20 cellular contexts compared by ENCODE assay signal in the genomic region with DNA sequence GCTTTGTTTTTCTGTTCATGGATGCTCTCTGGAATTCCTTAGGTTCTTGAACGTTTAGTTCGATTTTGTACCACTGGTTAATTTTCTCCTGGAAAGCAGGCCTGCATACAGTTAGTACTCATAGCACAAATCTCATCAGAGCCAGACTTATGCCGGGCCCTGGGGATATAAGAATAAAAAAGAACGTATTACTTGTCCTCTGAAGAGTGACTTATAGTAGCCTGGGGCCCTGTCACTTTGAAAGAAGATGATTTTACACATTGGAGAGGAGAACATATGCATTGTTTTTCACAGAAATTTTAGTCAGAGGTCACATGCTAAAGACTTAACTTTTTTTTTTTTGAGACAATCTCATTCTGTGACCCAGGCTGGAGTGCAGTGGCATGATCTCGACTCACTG. TPM values are rescaled to one million over a fixed set of nuclear protein-coding genes. Genes with fewer than 3 reads are reported as not detected.
DNase-seq lines count a peak whose midpoint lies in the region; FAIRE-seq and TF ChIP-seq lines count a peak whose summit lies in the region.
"Had no signal": no experiment of that assay in that cellular context is flagged by ENCODE, and none has a peak within 500 bp of the region (broad histone marks: within the 10 kb centered on the region; RNA-seq: fewer than 3 reads in every experiment).

No MANE protein-coding gene starts in this region.

- H3K27ac ChIP-seq in astrocyte (ENCODE audit: low read depth, low read length), result no peak overlapping the region
- peak overlapping the region; percentile 16 for H3K27ac ChIP-seq in keratinocyte (ENCODE audit: control insufficient read depth, insufficient read depth, low read length)
- no peak overlapping the region for H3K27ac ChIP-seq in trophoblast cell (ENCODE audit: low read depth, low read length)
- H3K27ac ChIP-seq in dorsolateral prefrontal cortex, result peak overlapping the region in 1 of 59 donors; percentile 7
- H3K27ac ChIP-seq: BLaER1, HL-60 had no signal

- H3K9me3 ChIP-seq in astrocyte (ENCODE audit: insufficient read depth, low read depth, low read length), result no peaks in the 10 kb centered on the region
- no peaks in the 10 kb centered on the region for H3K9me3 ChIP-seq in keratinocyte (ENCODE audit: control insufficient read depth, low read depth, low read length)
- no peaks in the 10 kb centered on the region for H3K9me3 ChIP-seq in trophoblast cell (ENCODE audit: insufficient read depth, low read depth, low read length)
- H3K9me3 ChIP-seq: BLaER1 had no signal

- no peak overlapping the region for H4K8ac ChIP-seq in trophoblast cell (ENCODE audit: low read depth, low read length)

- no peak overlapping the region for H3K4me3 Mint-ChIP-seq in astrocyte (ENCODE audit: unreplicated experiment)
- H3K4me3 Mint-ChIP-seq in progenitor cell of endocrine pancreas (ENCODE audit: low read depth), result no peak overlapping the region
- H3K4me3 Mint-ChIP-seq: CD14-positive monocyte; CD4-positive, alpha-beta memory T cell had no signal

- DNase-seq in H54 (ENCODE audit: insufficient read length, low spot score), result no peak
- DNase-seq in astrocyte (ENCODE audit: low read depth), result no peak
- no peak for DNase-seq in keratinocyte (ENCODE audit: low read depth, low spot score)
- DNase-seq in trophoblast cell, result peak; percentile 36 to 57
- DNase-seq in progenitor cell of endocrine pancreas (ENCODE audit: low spot score, unreplicated experiment), result no peak
- no peak for DNase-seq in NCI-H2227 treated with DMSO at 0.1 percent for 48 hours (lab: John Stamatoyannopoulos, UW)
- DNase-seq in dorsolateral prefrontal cortex, result no peak
- DNase-seq in NCI-H2081 treated with DMSO at 0.1 percent for 48 hours (lab: John Stamatoyannopoulos, UW), result no peak
- DNase-seq: 8988T; Calu3; CD4-positive, alpha-beta memory T cell; DMS 273 treated with DMSO at 0.1 percent for 48 hours; DND-41; EL; HCEC 1CT had no signal

- no peak overlapping the region for H3K4ac ChIP-seq in trophoblast cell (ENCODE audit: low read depth, low read length)

- H4K20me1 ChIP-seq in astrocyte (ENCODE audit: insufficient read depth, low read length) (no peaks in the 10 kb centered on the region), keratinocyte (ENCODE audit: control insufficient read depth, extremely low read depth, insufficient read depth, low read length) (no peaks in the 10 kb centered on the region)
- H4K20me1 ChIP-seq: BLaER1 had no signal

- no peak overlapping the region for H3K14ac ChIP-seq in trophoblast cell (ENCODE audit: low read length)

- no peak overlapping the region for H2AK5ac ChIP-seq in trophoblast cell (ENCODE audit: low read length)

- peak overlapping the region; percentile 64 for H3K27ac Mint-ChIP-seq in astrocyte (ENCODE audit: unreplicated experiment)
- no peak overlapping the region for H3K27ac Mint-ChIP-seq in progenitor cell of endocrine pancreas
- H3K27ac Mint-ChIP-seq: CD14-positive monocyte; CD4-positive, alpha-beta memory T cell had no signal

- H3K4me1 ChIP-seq in astrocyte (ENCODE audit: insufficient read depth, low read length) (peaks cover 19% of the 10 kb centered on the region), keratinocyte (ENCODE audit: control insufficient read depth, extremely low read depth, insufficient read depth, low read length) (peaks cover 45% of the 10 kb centered on the region), trophoblast cell (ENCODE audit: control insufficient read depth in 1 of 2, insufficient read depth in 2 of 2, low read length in 2 of 2) (peaks cover 4 to 17% of the 10 kb centered on the region in 2 experiments)
- H3K4me1 ChIP-seq: BLaER1 had no signal

- intact Hi-C loops in dorsolateral prefrontal cortex (cut with DNase I), result no loop called here

- no peak overlapping the region for H3K4me2 ChIP-seq in astrocyte (ENCODE audit: low read length)
- peak overlapping the region; percentile 18 for H3K4me2 ChIP-seq in keratinocyte (ENCODE audit: control insufficient read depth, extremely low read depth, insufficient read depth, low read depth, low read length)
- H3K4me2 ChIP-seq in trophoblast cell (ENCODE audit: low read length), result no peak overlapping the region
- H3K4me2 ChIP-seq: BLaER1 had no signal

- H3K9ac ChIP-seq in astrocyte (ENCODE audit: low read length) (no peak overlapping the region), keratinocyte (ENCODE audit: control insufficient read depth, extremely low read depth, insufficient read depth, low read length) (no peak overlapping the region), trophoblast cell (ENCODE audit: low read length) (no peak overlapping the region)
- H3K9ac ChIP-seq: BLaER1 had no signal

- FAIRE-seq in H54 (lab: Jason Lieb, UNC), result peak; percentile 78
- FAIRE-seq in astrocyte (lab: Jason Lieb, UNC), result no peak
- no peak for FAIRE-seq in keratinocyte (lab: Jason Lieb, UNC)
- FAIRE-seq: GM12878, H1 had no signal

- H3K4me1 Mint-ChIP-seq in astrocyte (ENCODE audit: low read depth, unreplicated experiment), result peaks cover 59% of the 10 kb centered on the region
- H3K4me1 Mint-ChIP-seq in progenitor cell of endocrine pancreas (ENCODE audit: low read depth), result peaks cover 13% of the 10 kb centered on the region
- H3K4me1 Mint-ChIP-seq: CD14-positive monocyte had no signal

- H3K79me2 ChIP-seq in astrocyte (ENCODE audit: insufficient read depth, low read length) (peaks cover 41% of the 10 kb centered on the region), keratinocyte (ENCODE audit: control insufficient read depth, insufficient read depth, low read length) (peaks cover 40% of the 10 kb centered on the region), trophoblast cell (ENCODE audit: control insufficient read depth, insufficient read depth, low read length, poor library complexity) (peaks cover 2% of the 10 kb centered on the region)

- no peak overlapping the region for H4K12ac ChIP-seq in trophoblast cell (ENCODE audit: low read depth, low read length)

- H2AFZ ChIP-seq in astrocyte (ENCODE audit: low read depth, low read length), result no peak overlapping the region
- no peak overlapping the region for H2AFZ ChIP-seq in keratinocyte (ENCODE audit: control insufficient read depth, low read length)
- no peak overlapping the region for H2AFZ ChIP-seq in trophoblast cell (ENCODE audit: insufficient read depth, low read length, poor library complexity)

- H4K91ac ChIP-seq in trophoblast cell (ENCODE audit: low read depth, low read length), result no peak overlapping the region

- H3K27me3 Mint-ChIP-seq in astrocyte (ENCODE audit: low read depth, unreplicated experiment) (no peaks in the 10 kb centered on the region), progenitor cell of endocrine pancreas (no peaks in the 10 kb centered on the region)
- H3K27me3 Mint-ChIP-seq: CD4-positive, alpha-beta memory T cell had no signal

- H3K36me3 Mint-ChIP-seq in astrocyte (ENCODE audit: low read depth, unreplicated experiment), result peaks cover 16% of the 10 kb centered on the region
- peaks cover 19% of the 10 kb centered on the region for H3K36me3 Mint-ChIP-seq in progenitor cell of endocrine pancreas (ENCODE audit: insufficient read depth)
- H3K36me3 Mint-ChIP-seq: CD14-positive monocyte; CD4-positive, alpha-beta memory T cell had no signal

- H3K27me3 ChIP-seq in astrocyte (ENCODE audit: insufficient read depth, low read length) (no peaks in the 10 kb centered on the region), keratinocyte (ENCODE audit: control insufficient read depth, extremely low read depth, insufficient read depth, low read length) (no peaks in the 10 kb centered on the region), trophoblast cell (ENCODE audit: insufficient read depth, low read length) (no peaks in the 10 kb centered on the region), dorsolateral prefrontal cortex (no peaks in the 10 kb centered on the region)
- H3K27me3 ChIP-seq: BLaER1 had no signal

- H2BK120ac ChIP-seq in trophoblast cell (ENCODE audit: insufficient read depth, low read length, poor library complexity), result no peak overlapping the region

- H3K23ac ChIP-seq in trophoblast cell (ENCODE audit: low read length), result no peak overlapping the region

- H3K79me1 ChIP-seq in trophoblast cell (ENCODE audit: low read length), result peaks cover 8% of the 10 kb centered on the region

- no peaks in the 10 kb centered on the region for H3K9me3 Mint-ChIP-seq in astrocyte (ENCODE audit: unreplicated experiment)
- H3K9me3 Mint-ChIP-seq in progenitor cell of endocrine pancreas (ENCODE audit: low read depth), result peaks cover 6% of the 10 kb centered on the region
- H3K9me3 Mint-ChIP-seq: CD14-positive monocyte had no signal

- no peak overlapping the region for H2BK5ac ChIP-seq in trophoblast cell (ENCODE audit: low read depth, low read length, poor library complexity)

- no peak for TF ChIP-seq CTCF in astrocyte (IDR thresholded peaks at IDR 0.05; ENCODE audit: insufficient read depth, low read depth, low read length)
- TF ChIP-seq CTCF in keratinocyte (optimal IDR thresholded peaks at IDR 0.05 in 1 of 3, IDR thresholded peaks at IDR 0.05 in 1 of 3, conservative IDR thresholded peaks at IDR 0.05 in 1 of 3; ENCODE audit: extremely low read depth in 1 of 3, insufficient read depth in 2 of 3, low read length in 3 of 3), result no peak
- no peak for TF ChIP-seq CTCF in progenitor cell of endocrine pancreas (IDR thresholded peaks at IDR 0.05; ENCODE audit: unreplicated experiment)
- TF ChIP-seq CTCF in dorsolateral prefrontal cortex (IDR thresholded peaks at IDR 0.05 in 54 of 56, conservative IDR thresholded peaks at IDR 0.05 in 2 of 56; ENCODE audit: low read depth in 1 of 56, partially characterized antibody in 56 of 56), result no peak

- H3K18ac ChIP-seq in trophoblast cell (ENCODE audit: low read length), result no peak overlapping the region

- H3K4me3 ChIP-seq in astrocyte (ENCODE audit: insufficient read depth, low read depth, low read length) (no peak overlapping the region), keratinocyte (ENCODE audit: control insufficient read depth in 2 of 3, extremely low read depth in 1 of 3, insufficient read depth in 2 of 3, low read depth in 1 of 3, low read length in 3 of 3) (no peak overlapping the region), trophoblast cell (ENCODE audit: low read depth, low read length) (no peak overlapping the region), dorsolateral prefrontal cortex (no peak overlapping the region)
- H3K4me3 ChIP-seq: BLaER1, GM12878 had no signal

- peaks cover 2% of the 10 kb centered on the region for H3K9me1 ChIP-seq in keratinocyte (ENCODE audit: control insufficient read depth, extremely low read depth, insufficient read depth, low read length)

- dilution Hi-C loops in keratinocyte (cut with MboI; ENCODE audit: extremely low pct_ligation_motif_present, low sequenced_read_pairs), result no loop called here

- H3K36me3 ChIP-seq in astrocyte (ENCODE audit: insufficient read depth, low read length) (no peaks in the 10 kb centered on the region), keratinocyte (ENCODE audit: control insufficient read depth in 2 of 2, extremely low read depth in 1 of 2, insufficient read depth in 2 of 2, low read length in 2 of 2) (no peaks in the 10 kb centered on the region), trophoblast cell (ENCODE audit: control insufficient read depth in 1 of 2, insufficient read depth in 2 of 2, low read length in 2 of 2) (no peaks in the 10 kb centered on the region)
- H3K36me3 ChIP-seq: BLaER1 had no signal

- no CpG with 5 or more reads among the region's 5 CpGs for WGBS in trophoblast cell (ENCODE audit: extremely low coverage, insufficient coverage, insufficient read length)

- TF ChIP-seq POLR2A in H54 (IDR thresholded peaks at IDR 0.05; ENCODE audit: low read depth, low read length), result no peak

- H2BK12ac ChIP-seq in trophoblast cell (ENCODE audit: low read length), result no peak overlapping the region

RNA-seq across cellular contexts. Expression of a gene that starts 50.3 kb away (rescaled TPM):
- total RNA-seq in astrocyte (98.4 and 126 TPM in 2 replicates), progenitor cell of endocrine pancreas (102 and 103 TPM in 2 replicates), dorsolateral prefrontal cortex (10 to 100 TPM; 28.3 to 76.5 (median 48.5) TPM)
- polyA plus RNA-seq in keratinocyte, result 6.9 to 9.5 TPM (median 7.8 TPM) in 3 replicates
- 7.5 TPM for polyA plus RNA-seq in keratinocyte (2011; ENCODE audit: low read depth)
- 7.5 and 7.9 TPM in 2 replicates for polyA plus RNA-seq in keratinocyte (2011; cell fraction: cytosol; rRNA removed)
- 31.0 and 35.9 TPM in 2 replicates for polyA plus RNA-seq in keratinocyte (2011; cell fraction: nucleus; rRNA removed)
- polyA plus RNA-seq in keratinocyte (2012; ENCODE audit: low replicate concordance), result 3.9 and 10.5 TPM in 2 replicates
- polyA minus RNA-seq in keratinocyte, result 28.3 to 79.5 TPM (median 44.0 TPM) in 3 replicates
- polyA minus RNA-seq in keratinocyte (2011; cell fraction: cytosol; rRNA and poly(A)+ RNA removed), result 18.6 TPM
- polyA minus RNA-seq in keratinocyte (2011; cell fraction: nucleus; rRNA and poly(A)+ RNA removed), result 49.9 and 97.1 TPM in 2 replicates
- polyA plus RNA-seq in trophoblast cell (2013), result 20.2 and 22.5 TPM in 2 replicates
- polyA plus RNA-seq: CD14-positive monocyte had no signal

Comparison
In these comparisons a context has a peak if more than half of its experiments do, and no peak if none do; other contexts are left out.
1. DNase-seq: peak in trophoblast cell (2 of 2); none in H54 (single experiment), astrocyte (single experiment), keratinocyte (single experiment), progenitor cell of endocrine pancreas (single experiment), NCI-H2227 treated with DMSO at 0.1 percent for 48 hours (single experiment), dorsolateral prefrontal cortex (0 of 10) and NCI-H2081 treated with DMSO at 0.1 percent for 48 hours (single experiment).